18 cellular contexts compared by ENCODE assay signal in genomic region chr22:45683248-45683647, GRCh38. TPM values are rescaled to one million over a fixed set of nuclear protein-coding genes. Genes with fewer than 3 reads are reported as not detected.
DNase-seq lines count a peak whose midpoint lies in the region; ATAC-seq and TF ChIP-seq lines count a peak whose summit lies in the region.
"Had no signal": no experiment of that assay in that cellular context is flagged by ENCODE, and none has a peak within 500 bp of the region (broad histone marks: within the 10 kb centered on the region; RNA-seq: fewer than 3 reads in every experiment).

No MANE protein-coding gene starts in this region.

- H3K27me3 Mint-ChIP-seq in GM23338 (ENCODE audit: insufficient read depth, low read depth, poor library complexity): no peaks in the 10 kb centered on the region
- H3K27me3 Mint-ChIP-seq: CD4-positive, alpha-beta T cell had no signal

- H3K36me3 ChIP-seq in GM23338 (ENCODE audit: insufficient read depth) (no peaks in the 10 kb centered on the region), adrenal gland (replicated peaks in 1 of 2) (no peaks in the 10 kb centered on the region), skeletal muscle satellite cell (ENCODE audit: insufficient read depth, low read length) (no peaks in the 10 kb centered on the region), hepatocyte (replicated peaks; ENCODE audit: insufficient read depth, low read depth) (no peaks in the 10 kb centered on the region)
- H3K36me3 ChIP-seq: Peyer's patch, thyroid gland had no signal

- H3K9me3 ChIP-seq in adrenal gland (replicated peaks in 1 of 3) (no peaks in the 10 kb centered on the region), skeletal muscle satellite cell (replicated peaks; ENCODE audit: low read length) (no peaks in the 10 kb centered on the region), hepatocyte (ENCODE audit: low read depth) (no peaks in the 10 kb centered on the region)
- H3K9me3 ChIP-seq: Peyer's patch, thyroid gland had no signal

- no peak overlapping the region for H3K4me2 ChIP-seq in GM23338
- H3K4me2 ChIP-seq in skeletal muscle satellite cell (ENCODE audit: low read length): no peak overlapping the region
- no peak overlapping the region for H3K4me2 ChIP-seq in hepatocyte

- H3K4me3 ChIP-seq in GM23338: no peak overlapping the region
- no peak overlapping the region for H3K4me3 ChIP-seq in adrenal gland
- no peak overlapping the region for H3K4me3 ChIP-seq in skeletal muscle satellite cell (ENCODE audit: low read length)
- H3K4me3 ChIP-seq in hepatocyte: no peak overlapping the region
- H3K4me3 ChIP-seq: Peyer's patch, thyroid gland had no signal

- H3K9me2 ChIP-seq in GM23338 (ENCODE audit: insufficient read depth) (no peaks in the 10 kb centered on the region), hepatocyte (replicated peaks; ENCODE audit: insufficient read depth) (no peaks in the 10 kb centered on the region)

- H2AFZ ChIP-seq in GM23338 (no peak overlapping the region), hepatocyte (no peak overlapping the region)
- H2AFZ ChIP-seq: parathyroid adenoma had no signal

- peak overlapping the region; percentile 55 for H3K9ac ChIP-seq in skeletal muscle satellite cell (ENCODE audit: low read depth, low read length)
- H3K9ac ChIP-seq: parathyroid adenoma had no signal

- H4K20me1 ChIP-seq in GM23338 (replicated peaks; ENCODE audit: insufficient read depth) (peaks cover 59% of the 10 kb centered on the region), hepatocyte (ENCODE audit: insufficient read depth, poor library complexity, severe bottlenecking) (peaks cover 88% of the 10 kb centered on the region)

- WGBS in adrenal gland, 4 donors: 81 to 89% (median 83%) methylated on average over 6 of the region's 6 CpGs
- WGBS in hepatocyte (ENCODE audit: low lambda C conversion rate, missing lambda C conversion rate): 94% methylated on average over 6 of the region's 6 CpGs

- H3K4me3 Mint-ChIP-seq in GM23338: no peak overlapping the region
- H3K4me3 Mint-ChIP-seq: CD4-positive, alpha-beta T cell had no signal

- H3K4me1 Mint-ChIP-seq in GM23338: peaks cover 14% of the 10 kb centered on the region

- no peak for DNase-seq in GM23338 (ENCODE audit: low spot score)
- peak; percentile 59 for DNase-seq in NOMO-1 treated with DMSO at 0.1 percent for 48 hours (lab: John Stamatoyannopoulos, UW; ENCODE audit: unreplicated experiment)
- peak in 3 of 7 donors; percentile 19 to 26 (median 20) for DNase-seq in adrenal gland
- no peak for DNase-seq in hepatocyte (ENCODE audit: low spot score)
- no peak for DNase-seq in NCI-H146 treated with DMSO at 0.1 percent for 48 hours (lab: John Stamatoyannopoulos, UW; ENCODE audit: unreplicated experiment)
- DNase-seq: activated CD4-positive, alpha-beta T cell treated with anti-CD3 and anti-CD28 coated beads for 1 hour; anterior cingulate cortex; CD4-positive, alpha-beta T cell; DND-41; NCI-H2029 treated with DMSO at 0.1 percent for 48 hours; NCI-H524 treated with DMSO at 0.1 percent for 48 hours; small intestine; stimulated activated CD4-positive, alpha-beta T cell treated with anti-CD3 and anti-CD28 coated beads, Interleukin-4, amount 100 ng/mL, for 4 hours; thyroid gland had no signal

- H3K27ac Mint-ChIP-seq in GM23338: no peak overlapping the region
- H3K27ac Mint-ChIP-seq: CD4-positive, alpha-beta T cell had no signal

- no peaks in the 10 kb centered on the region for H3K36me3 Mint-ChIP-seq in GM23338 (ENCODE audit: low read depth)

- no peak for TF ChIP-seq CTCF in GM23338 (conservative IDR thresholded peaks at IDR 0.05; ENCODE audit: low read depth in 2 of 2)
- TF ChIP-seq CTCF in adrenal gland (IDR thresholded peaks at IDR 0.05): no peak
- TF ChIP-seq CTCF in hepatocyte (IDR thresholded peaks at IDR 0.05; ENCODE audit: poor library complexity): no peak

- peaks cover 21% of the 10 kb centered on the region for H3K4me1 ChIP-seq in GM23338 (ENCODE audit: insufficient read depth)
- H3K4me1 ChIP-seq in adrenal gland (replicated peaks in 1 of 2): peaks cover 34 to 76% of the 10 kb centered on the region in 2 donors
- H3K4me1 ChIP-seq in skeletal muscle satellite cell (ENCODE audit: control insufficient read depth, insufficient read depth, low read length): peaks cover 98% of the 10 kb centered on the region
- peaks cover 19% of the 10 kb centered on the region for H3K4me1 ChIP-seq in hepatocyte (ENCODE audit: insufficient read depth)

- TF ChIP-seq POLR2A in adrenal gland (IDR thresholded peaks at IDR 0.05): no peak

- H3K79me2 ChIP-seq in GM23338 (replicated peaks; ENCODE audit: insufficient read depth): peaks cover 100% of the 10 kb centered on the region
- peaks cover 98% of the 10 kb centered on the region for H3K79me2 ChIP-seq in hepatocyte

- H3K27me3 ChIP-seq in GM23338 (ENCODE audit: insufficient read depth) (no peaks in the 10 kb centered on the region), adrenal gland (no peaks in the 10 kb centered on the region), skeletal muscle satellite cell (ENCODE audit: control insufficient read depth, insufficient read depth, low read length) (no peaks in the 10 kb centered on the region), hepatocyte (no peaks in the 10 kb centered on the region)
- H3K27me3 ChIP-seq: Peyer's patch, thyroid gland had no signal

- ATAC-seq in GM23338 (peak; percentile 35), HG03457 (IDR thresholded peaks at IDR 0.05; ENCODE audit: unreplicated experiment) (no peak)

- intact Hi-C loops in adrenal gland (cut with DNase I): no loop called here

- H3K27ac ChIP-seq in GM23338 (ENCODE audit: low read depth) (no peak overlapping the region), adrenal gland (peak overlapping the region in 3 of 5 donors; percentile 3 to 42 (median 24)), hepatocyte (no peak overlapping the region)
- H3K27ac ChIP-seq: parathyroid adenoma, Peyer's patch, thyroid gland had no signal

- no peaks in the 10 kb centered on the region for H3F3A ChIP-seq in GM23338 (replicated peaks; ENCODE audit: low read depth)

- no peaks in the 10 kb centered on the region for H3K9me3 Mint-ChIP-seq in GM23338
- H3K9me3 Mint-ChIP-seq: CD4-positive, alpha-beta T cell had no signal

TF ChIP-seq in GM23338, 12 proteins besides CTCF, POLR2A, EP300 and RAD21:
- no peak for TF ChIP-seq ZNF114 (CRISPR knock-in tag; IDR thresholded peaks at IDR 0.05)
- TF ChIP-seq EZH2 (IDR thresholded peaks at IDR 0.05; ENCODE audit: low read depth, unreplicated experiment): no peak
- no peak for TF ChIP-seq REST (IDR thresholded peaks at IDR 0.05; ENCODE audit: unreplicated experiment)
TF ChIP-seq in GM23338: peak in this region for 0.

RNA-seq across cellular contexts. Expression of gene ATXN10, which starts 11.6 kb away (rescaled TPM):
- total RNA-seq in GM23338 (2014; rRNA removed; shearing (Covaris generic)): 163 and 170 TPM in 2 replicates
- 72.5 and 99.0 TPM in 2 replicates for polyA plus RNA-seq in GM23338 (2016; fragmentation: Nextera tagmentation; extraction: Ambion mirVana)
- total RNA-seq in adrenal gland: 100 to 1,000 TPM in 7 of 8 donors, 10 to 100 TPM in 1; 84.5 to 197 (median 168) TPM
- polyA plus RNA-seq in adrenal gland: 100 to 1,000 TPM in 1 of 3 donors, 10 to 100 TPM in 2; 21.2 to 306 (median 24.2) TPM
- 66.4 and 99.6 TPM in 2 replicates for total RNA-seq in skeletal muscle satellite cell (2012; rRNA removed)
- total RNA-seq in hepatocyte: 118 and 141 TPM in 2 replicates
- polyA plus RNA-seq in hepatocyte: 186 and 196 TPM in 2 replicates

Comparison
In these comparisons a context has a peak if more than half of its experiments do, and no peak if none do; other contexts are left out.
1. H3K27ac ChIP-seq: peak in adrenal gland (3 of 5); none in GM23338 (single experiment) and hepatocyte (single experiment).